Comparison of ENCODE assay signal across 18 cellular contexts in the genomic region with DNA sequence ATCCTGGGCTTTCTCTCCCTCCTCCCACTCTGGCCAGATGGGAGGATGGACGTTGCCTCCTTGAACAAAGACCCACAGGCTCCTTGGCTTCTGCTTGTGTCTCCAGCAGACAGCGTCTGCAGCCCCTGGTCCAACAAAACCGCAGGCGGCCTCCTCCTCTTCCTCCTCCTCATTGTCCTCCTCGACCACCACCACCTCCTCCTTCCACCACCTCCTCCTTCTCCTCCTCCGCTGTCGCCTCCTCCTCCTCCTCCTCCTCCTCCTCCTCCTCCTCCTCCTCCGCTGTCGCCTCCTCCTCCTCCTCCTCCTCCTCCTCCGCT. TPM values are rescaled to one million over a fixed set of nuclear protein-coding genes. Genes with fewer than 3 reads are reported as not detected.
DNase-seq lines count a peak whose midpoint lies in the region; ATAC-seq, FAIRE-seq and TF ChIP-seq lines count a peak whose summit lies in the region.
"Had no signal": no experiment of that assay in that cellular context is flagged by ENCODE, and none has a peak within 500 bp of the region (broad histone marks: within the 10 kb centered on the region; RNA-seq: fewer than 3 reads in every experiment).

No MANE protein-coding gene starts in this region.

- H4K20me1 ChIP-seq in K562 (replicated peaks; ENCODE audit: control insufficient read depth, insufficient read depth, low read length): no peaks in the 10 kb centered on the region
- H4K20me1 ChIP-seq in osteoblast (ENCODE audit: insufficient read depth, low read length): peaks cover 7% of the 10 kb centered on the region
- H4K20me1 ChIP-seq in Karpas-422 (ENCODE audit: insufficient read depth, low read depth, low read length): no peaks in the 10 kb centered on the region; the same call in 1 of the 2 replicates

- H3K4me3 Mint-ChIP-seq in activated T-cell treated with anti-CD3 and anti-CD28 coated beads, Interleukin-2, amount 50 U/mL, for 24 hours: no peak overlapping the region

- ATAC-seq in K562 (no peak), HG03159 (IDR thresholded peaks at IDR 0.05; ENCODE audit: unreplicated experiment) (no peak)

- H3K4me1 ChIP-seq in K562 (replicated peaks in 1 of 2; ENCODE audit: control insufficient read depth in 2 of 2, insufficient read depth in 2 of 2, low read length in 2 of 2): peaks cover 0 to 7% of the 10 kb centered on the region in 2 experiments; a peak in 2 of 5 replicates
- H3K4me1 ChIP-seq in osteoblast (ENCODE audit: insufficient read depth, low read length): no peaks in the 10 kb centered on the region
- H3K4me1 ChIP-seq in Karpas-422 (ENCODE audit: low read length): peaks cover 6% of the 10 kb centered on the region

- H3K9me1 ChIP-seq in K562 (ENCODE audit: control insufficient read depth, insufficient read depth, low read length): no peaks in the 10 kb centered on the region

- POLR2A ChIA-PET in K562 (lab: Yijun Ruan, JAX): no interaction called here

- H3K27ac ChIP-seq in K562 (ENCODE audit: extremely low read depth, low read depth, low read length) (no peak overlapping the region), osteoblast (ENCODE audit: low read depth, low read length) (no peak overlapping the region), Karpas-422 (ENCODE audit: low read length) (no peak overlapping the region)
- H3K27ac ChIP-seq: PC-9 had no signal

- H3K9me3 ChIP-seq in K562 (replicated peaks; ENCODE audit: control insufficient read depth, insufficient read depth, low read depth, low read length) (no peaks in the 10 kb centered on the region), osteoblast (ENCODE audit: low read depth, low read length) (no peaks in the 10 kb centered on the region), Karpas-422 (ENCODE audit: low read length) (no peaks in the 10 kb centered on the region)
- H3K9me3 ChIP-seq: Caco-2 had no signal

- no peaks in the 10 kb centered on the region for H3K4me1 Mint-ChIP-seq in activated T-cell treated with anti-CD3 and anti-CD28 coated beads, Interleukin-2, amount 50 U/mL, for 24 hours (ENCODE audit: low read depth)

- no peaks in the 10 kb centered on the region for H3K27me3 Mint-ChIP-seq in activated T-cell treated with anti-CD3 and anti-CD28 coated beads, Interleukin-2, amount 50 U/mL, for 24 hours

- no peak for TF ChIP-seq RAD21 in K562 (CRISPR knock-in tag; conservative IDR thresholded peaks at IDR 0.05 in 1 of 2, IDR thresholded peaks at IDR 0.05 in 1 of 2)

- TF ChIP-seq EP300 in K562 (IDR thresholded peaks at IDR 0.05; ENCODE audit: low read length): no peak

- H3K27ac Mint-ChIP-seq in activated T-cell treated with anti-CD3 and anti-CD28 coated beads, Interleukin-2, amount 50 U/mL, for 24 hours: no peak overlapping the region

- H3K9me3 Mint-ChIP-seq in activated T-cell treated with anti-CD3 and anti-CD28 coated beads, Interleukin-2, amount 50 U/mL, for 24 hours: no peaks in the 10 kb centered on the region

- CTCF ChIA-PET in K562 (lab: Yijun Ruan, JAX; ENCODE audit: low intra/inter-chr PET ratio): no interaction called here

- H3K79me2 ChIP-seq in K562 (ENCODE audit: control insufficient read depth, insufficient read depth, low read length) (no peaks in the 10 kb centered on the region), osteoblast (ENCODE audit: insufficient read depth, low read length) (no peaks in the 10 kb centered on the region), Karpas-422 (ENCODE audit: low read length) (no peaks in the 10 kb centered on the region)

- H3K9ac ChIP-seq in K562 (ENCODE audit: insufficient read depth in 1 of 2, low read depth in 2 of 2, low read length in 2 of 2): no peak overlapping the region
- no peak overlapping the region for H3K9ac ChIP-seq in Karpas-422 (ENCODE audit: low read length)

- H3K36me3 Mint-ChIP-seq in activated T-cell treated with anti-CD3 and anti-CD28 coated beads, Interleukin-2, amount 50 U/mL, for 24 hours (ENCODE audit: low read depth): peaks cover 4% of the 10 kb centered on the region

- TF ChIP-seq CTCF in K562 (IDR thresholded peaks at IDR 0.05 in 2 of 3, conservative IDR thresholded peaks at IDR 0.05 in 1 of 3; ENCODE audit: insufficient read depth in 2 of 3, low read depth in 1 of 3, low read length in 3 of 3) (no peak), osteoblast (IDR thresholded peaks at IDR 0.05; ENCODE audit: extremely low read depth, low read depth, low read length) (no peak)

- no peak overlapping the region for H3K4me3 ChIP-seq in K562
- H3K4me3 ChIP-seq in osteoblast (ENCODE audit: insufficient read depth, low read length): no peak overlapping the region
- no peak overlapping the region for H3K4me3 ChIP-seq in Karpas-422 (ENCODE audit: low read length)
- H3K4me3 ChIP-seq: PC-9 had no signal

- FAIRE-seq in HTR-8/SVneo (lab: Jason Lieb, UNC) (peak; percentile 4), K562 (lab: Jason Lieb, UNC) (no peak)
- FAIRE-seq: GM12892 had no signal

- H2AFZ ChIP-seq in K562 (ENCODE audit: low read depth, low read length) (no peak overlapping the region), osteoblast (ENCODE audit: low read length) (no peak overlapping the region), Karpas-422 (ENCODE audit: low read length) (no peak overlapping the region)
- H2AFZ ChIP-seq: PC-9 had no signal

- no peaks in the 10 kb centered on the region for H3K27me3 ChIP-seq in K562 (ENCODE audit: control insufficient read depth in 2 of 2, insufficient read depth in 2 of 2, low read length in 2 of 2)
- H3K27me3 ChIP-seq in osteoblast (ENCODE audit: insufficient read depth, low read length): no peaks in the 10 kb centered on the region
- H3K27me3 ChIP-seq in Karpas-422 (ENCODE audit: low read length): no peaks in the 10 kb centered on the region

- H3K4me2 ChIP-seq in K562 (ENCODE audit: insufficient read depth, low read length) (no peak overlapping the region), osteoblast (ENCODE audit: insufficient read depth, low read length) (no peak overlapping the region), Karpas-422 (ENCODE audit: low read depth, low read length, poor library complexity, severe bottlenecking) (no peak overlapping the region)
- H3K4me2 ChIP-seq: PC-9 had no signal

- TF ChIP-seq POLR2A in K562 (conservative IDR thresholded peaks at IDR 0.05): no peak

- no peaks in the 10 kb centered on the region for H3K9me2 ChIP-seq in Karpas-422 (replicated peaks; ENCODE audit: insufficient read depth, low read length)

- in situ Hi-C loops in K562 (cut with MboI): no loop called here

- 20% methylated on average over 1 of the region's 10 CpGs for WGBS in K562 (ENCODE audit: insufficient coverage, low coverage, missing lambda C conversion rate)

- intact Hi-C loops in K562 (cut with micrococcal nuclease): no loop called here

- H3K36me3 ChIP-seq in K562 (ENCODE audit: control insufficient read depth, insufficient read depth, low read length) (no peaks in the 10 kb centered on the region), osteoblast (ENCODE audit: insufficient read depth, low read length) (no peaks in the 10 kb centered on the region), Karpas-422 (ENCODE audit: insufficient read depth, low read length) (no peaks in the 10 kb centered on the region)

- no TSS peak for BruUV-seq in K562 (replicated peaks; lab: Mats Ljungman, UMichigan)

- DNase-seq in activated T-cell treated with anti-CD3 and anti-CD28 coated beads, Interleukin-2, amount 50 U/mL, for 24 hours: peak; percentile 0
- DNase-seq in activated T-cell treated with anti-CD3 and anti-CD28 coated beads, Interleukin-2, amount 50 U/mL, for 48 hours: no peak
- no peak for DNase-seq in HTR-8/SVneo (ENCODE audit: insufficient read length, low spot score)
- DNase-seq in K562 (ENCODE audit: extremely low read depth in 1 of 4, low spot score in 3 of 4): no peak
- DNase-seq in osteoblast (ENCODE audit: insufficient read length, low spot score, missing footprints): peak; percentile 77
- no peak for DNase-seq in activated CD4-positive, alpha-beta T cell treated with anti-CD3 and anti-CD28 coated beads for 4 hours
- no peak for DNase-seq in Karpas-422
- DNase-seq: DMS153, IMR-90, NCI-H1436, NCI-H2029, NCI-H2171 treated with DMSO at 0.1 percent for 48 hours, NCI-H510A, PC-9 had no signal

TF ChIP-seq in K562, 482 proteins besides CTCF, POLR2A, EP300 and RAD21 (continues in another document):
- TF ChIP-seq, protein P1, sequence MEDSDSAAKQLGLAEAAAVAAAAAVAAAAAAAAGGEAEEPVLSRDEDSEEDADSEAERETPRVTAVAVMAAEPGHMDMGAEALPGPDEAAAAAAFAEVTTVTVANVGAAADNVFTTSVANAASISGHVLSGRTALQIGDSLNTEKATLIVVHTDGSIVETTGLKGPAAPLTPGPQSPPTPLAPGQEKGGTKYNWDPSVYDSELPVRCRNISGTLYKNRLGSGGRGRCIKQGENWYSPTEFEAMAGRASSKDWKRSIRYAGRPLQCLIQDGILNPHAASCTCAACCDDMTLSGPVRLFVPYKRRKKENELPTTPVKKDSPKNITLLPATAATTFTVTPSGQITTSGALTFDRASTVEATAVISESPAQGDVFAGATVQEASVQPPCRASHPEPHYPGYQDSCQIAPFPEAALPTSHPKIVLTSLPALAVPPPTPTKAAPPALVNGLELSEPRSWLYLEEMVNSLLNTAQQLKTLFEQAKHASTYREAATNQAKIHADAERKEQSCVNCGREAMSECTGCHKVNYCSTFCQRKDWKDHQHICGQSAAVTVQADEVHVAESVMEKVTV (CRISPR knock-in tag; IDR thresholded peaks at IDR 0.05): no peak
- TF ChIP-seq BDP1 (IDR thresholded peaks at IDR 0.05; ENCODE audit: insufficient read depth, insufficient read length) (no peak), ZNF263 (CRISPR knock-in tag; IDR thresholded peaks at IDR 0.05; ENCODE audit: borderline replicate concordance) (peak; percentile 87), EGR1 (conservative IDR thresholded peaks at IDR 0.05) (0 out of 2 replicates have a peak, but pooled peaks have one; percentile 25)

RNA-seq across cellular contexts. Expression of a gene that starts 45.7 kb away (rescaled TPM):
- total RNA-seq in K562 (2011; cell fraction: chromatin; rRNA removed; ENCODE audit: low replicate concordance): not detected in 2 replicates
- not detected in 2 replicates for total RNA-seq in K562 (2011; cell fraction: nucleolus; rRNA removed)
- total RNA-seq in K562 (2011; cell fraction: nucleoplasm; rRNA removed): not detected in 2 replicates
- total RNA-seq in K562 (2014; rRNA removed) (not detected in 2 replicates), K562 (2014; rRNA removed; fragmentation: Illumina TruSeq; extraction: Trizol) (not detected in 2 replicates), K562 (2015; rRNA removed; fragmentation: Illumina TruSeq; extraction: Trizol) (not detected in 2 replicates), K562 (2021) (not detected in 2 replicates), osteoblast (not detected in 2 replicates)
- polyA plus RNA-seq in K562 (2011; rRNA removed) (not detected in 2 replicates), K562 (2014; fragmentation: Illumina TruSeq; extraction: Trizol) (not detected in 2 replicates), K562 (2014; fragmentation: Nextera tagmentation; extraction: Ambion mirVana) (not detected), K562 (2014; rRNA removed) (0.03 TPM in 1 of 2 replicates, not detected in the other)
- not detected in 2 replicates for polyA plus RNA-seq in K562 (2011; cell fraction: cytosol; rRNA removed)
- not detected in 2 replicates for polyA plus RNA-seq in K562 (2011; cell fraction: nucleus; rRNA removed)
- not detected in 2 replicates for polyA plus RNA-seq in K562 (2012)
- not detected in 2 replicates for polyA minus RNA-seq in K562 (2011; rRNA and poly(A)+ RNA removed)
- not detected in 2 replicates for polyA minus RNA-seq in K562 (2011; cell fraction: cytosol; rRNA and poly(A)+ RNA removed)
- not detected in 2 replicates for polyA minus RNA-seq in K562 (2011; cell fraction: nucleus; rRNA and poly(A)+ RNA removed)
- total RNA-seq in Karpas-422 (2014; rRNA removed; shearing (Covaris generic); ENCODE audit: low replicate concordance): not detected in 2 replicates
- total RNA-seq: A673, IMR-90 had no signal
- polyA plus RNA-seq: IMR-90 had no signal

Comparison
In these comparisons a context has a peak if more than half of its experiments do, and no peak if none do; other contexts are left out.
1. DNase-seq: peak in activated T-cell treated with anti-CD3 and anti-CD28 coated beads, Interleukin-2, amount 50 U/mL, for 24 hours (single experiment) and osteoblast (single experiment); none in activated T-cell treated with anti-CD3 and anti-CD28 coated beads, Interleukin-2, amount 50 U/mL, for 48 hours (0 of 2), HTR-8/SVneo (single experiment), K562 (0 of 4), activated CD4-positive, alpha-beta T cell treated with anti-CD3 and anti-CD28 coated beads for 4 hours (0 of 2) and Karpas-422 (single experiment).